Comparison of ENCODE assay signal across 8 cellular contexts in the genomic region with DNA sequence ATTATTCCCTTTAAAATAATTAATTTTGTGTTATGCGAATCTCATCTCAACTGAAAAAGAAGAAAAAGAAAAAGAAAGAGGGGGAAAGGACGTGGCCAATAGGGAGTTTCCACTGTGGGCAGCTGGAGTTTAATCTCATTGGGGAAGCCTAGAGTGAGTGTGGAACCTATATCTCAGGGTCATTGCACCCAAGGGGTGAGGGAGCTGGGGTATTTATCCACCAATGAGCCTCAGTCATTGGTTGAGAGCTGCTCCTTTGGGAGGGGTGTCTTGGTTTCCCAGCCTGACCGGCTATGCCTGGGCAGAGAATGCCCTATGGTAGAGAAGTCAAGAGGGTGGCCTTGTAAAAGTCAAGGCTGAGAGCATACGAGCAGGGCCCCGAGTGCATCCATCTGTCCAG.
"Had no signal": no experiment of that assay in that cellular context is flagged by ENCODE, and none has a peak within 500 bp of the region (broad histone marks: within the 10 kb centered on the region; RNA-seq: fewer than 3 reads in every experiment).

No MANE protein-coding gene starts in this region.

- H3K27ac ChIP-seq: HL-60, KMS-11 had no signal

- H3K36me3 Mint-ChIP-seq: IgD-negative memory B cell had no signal

- H3K4me3 Mint-ChIP-seq: IgD-negative memory B cell had no signal

- ATAC-seq: HepG2, K562 had no signal

- DNase-seq: IMR-90, KBM-7, KG1 had no signal

- H3K27ac Mint-ChIP-seq: IgD-negative memory B cell had no signal

- H3K4me3 ChIP-seq: K562 had no signal

- H3K4me1 Mint-ChIP-seq: IgD-negative memory B cell had no signal
